24 cellular contexts compared by ENCODE assay signal in genomic region chr11:68982134-68982533, GRCh38.
"Had no signal": no experiment of that assay in that cellular context is flagged by ENCODE, and none has a peak within 500 bp of the region (broad histone marks: within the 10 kb centered on the region; RNA-seq: fewer than 3 reads in every experiment).

No MANE protein-coding gene starts in this region.

- H3K36me3 ChIP-seq: stomach, suprapubic skin, thoracic aorta, thyroid gland, tibial artery, tibial nerve, transverse colon, upper lobe of left lung, upper lobe of right lung, uterus, vagina had no signal

- DNase-seq: stimulated activated CD4-positive, alpha-beta T cell treated with anti-CD3 and anti-CD28 coated beads, Interleukin-2, amount 100 ng/mL, for 48 hours; stimulated activated CD4-positive, alpha-beta T cell treated with anti-CD3 and anti-CD28 coated beads, Interleukin-4, amount 100 ng/mL, for 1 hour; stimulated activated CD4-positive, alpha-beta T cell treated with anti-CD3 and anti-CD28 coated beads, Interleukin-4, amount 100 ng/mL, for 24 hours; stimulated activated CD4-positive, alpha-beta T cell treated with anti-CD3 and anti-CD28 coated beads, Interleukin-4, amount 100 ng/mL, for 4 hours; stimulated activated CD8-positive, alpha-beta memory T cell treated with anti-CD3 and anti-CD28 coated beads, Interleukin-4, amount 100 ng/mL, for 48 hours; stimulated activated naive B cell treated with anti-CD40 and anti-IgM and Interleukin-4, amounts not matched to agents 10 μg/mL and 1 μg/mL and 100 μg/mL, for 72 hours; stimulated activated naive CD4-positive, alpha-beta T cell; stimulated activated naive CD4-positive, alpha-beta T cell treated with Interleukin-2 at 50 U/mL for 16 hours; stimulated activated naive CD8-positive, alpha-beta T cell treated with anti-CD3 and anti-CD28 coated beads, Interleukin-15, amount 100 ng/mL, for 72 hours; stimulated activated naive CD8-positive, alpha-beta T cell treated with anti-CD3 and anti-CD28 coated beads, Interleukin-15, Interleukin-2, amounts not matched to agents 100 U/mL and 50 U/mL, for 24 hours; stomach; substantia nigra; testis; thyroid gland; trophoblast cell; uterus had no signal

- H3K27ac ChIP-seq: stomach, suprapubic skin, testis, thoracic aorta, thyroid gland, tibial artery, tibial nerve, transverse colon, upper lobe of left lung, upper lobe of right lung, uterus, vagina had no signal

- H3K4me1 ChIP-seq: stomach, thyroid gland, tibial artery, transverse colon, upper lobe of left lung, upper lobe of right lung, uterus had no signal

- H3K9me3 ChIP-seq: suprapubic skin, testis, thoracic aorta, thyroid gland, tibial artery, transverse colon, upper lobe of left lung, vagina had no signal

- H3K4me3 ChIP-seq: stomach, suprapubic skin, testis, thoracic aorta, thyroid gland, tibial artery, tibial nerve, transverse colon, upper lobe of left lung, upper lobe of right lung, uterus, vagina had no signal
